Comparison of ENCODE assay signal across 15 cellular contexts in genomic region chr3:31193871-31194270, GRCh38.
A peak's percentile ranks its signal among the peaks of the same experiment; 100 is the strongest.
DNase-seq lines count a peak whose midpoint lies in the region; ATAC-seq and TF ChIP-seq lines count a peak whose summit lies in the region.
"Had no signal": no experiment of that assay in that cellular context is flagged by ENCODE, and none has a peak within 500 bp of the region (broad histone marks: within the 10 kb centered on the region; RNA-seq: fewer than 3 reads in every experiment).

No MANE protein-coding gene starts in this region.

- POLR2A ChIA-PET in activated CD4-positive, alpha-beta memory T cell treated with anti-CD3 and anti-CD28 coated beads for 36 hours (lab: Charles Lee), result no interaction called here
- POLR2A ChIA-PET in activated CD4-positive, alpha-beta memory T cell treated with anti-CD3 and anti-CD28 coated beads, Interleukin-2, amount 10 ng/mL, durations not matched to agents 7 days and 5 days (lab: Charles Lee), result no interaction called here

- H3K4me3 ChIP-seq in choroid plexus epithelial cell (ENCODE audit: low read depth, low read length), result no peak overlapping the region
- H3K4me3 ChIP-seq: BLaER1 had no signal

- no peak overlapping the region for H3K4me3 Mint-ChIP-seq in activated CD4-positive, alpha-beta memory T cell treated with anti-CD3 and anti-CD28 coated beads for 36 hours
- H3K4me3 Mint-ChIP-seq in activated CD4-positive, alpha-beta memory T cell treated with anti-CD3 and anti-CD28 coated beads, Interleukin-2, amount 10 ng/mL, durations not matched to agents 7 days and 5 days, result no peak overlapping the region
- no peak overlapping the region for H3K4me3 Mint-ChIP-seq in activated T-helper 17 cell treated with anti-CD3 and anti-CD28 coated beads, Interleukin-2, amount 50 U/mL, for 72 hours
- H3K4me3 Mint-ChIP-seq in mesothelial cell of epicardium, result no peak overlapping the region
- H3K4me3 Mint-ChIP-seq: CD8-positive, alpha-beta memory T cell had no signal

- H3K27ac Mint-ChIP-seq in activated CD4-positive, alpha-beta memory T cell treated with anti-CD3 and anti-CD28 coated beads for 36 hours, result peak overlapping the region; percentile 38
- no peak overlapping the region for H3K27ac Mint-ChIP-seq in activated CD4-positive, alpha-beta memory T cell treated with anti-CD3 and anti-CD28 coated beads, Interleukin-2, amount 10 ng/mL, durations not matched to agents 7 days and 5 days
- peak overlapping the region; percentile 23 for H3K27ac Mint-ChIP-seq in activated T-helper 17 cell treated with anti-CD3 and anti-CD28 coated beads, Interleukin-2, amount 50 U/mL, for 72 hours
- H3K27ac Mint-ChIP-seq in mesothelial cell of epicardium, result peak overlapping the region; percentile 63

- H3K9me3 Mint-ChIP-seq in activated CD4-positive, alpha-beta memory T cell treated with anti-CD3 and anti-CD28 coated beads for 36 hours, result no peaks in the 10 kb centered on the region
- peaks cover 11% of the 10 kb centered on the region for H3K9me3 Mint-ChIP-seq in activated CD4-positive, alpha-beta memory T cell treated with anti-CD3 and anti-CD28 coated beads, Interleukin-2, amount 10 ng/mL, durations not matched to agents 7 days and 5 days
- peaks cover 4% of the 10 kb centered on the region for H3K9me3 Mint-ChIP-seq in activated T-helper 17 cell treated with anti-CD3 and anti-CD28 coated beads, Interleukin-2, amount 50 U/mL, for 72 hours
- no peaks in the 10 kb centered on the region for H3K9me3 Mint-ChIP-seq in mesothelial cell of epicardium
- H3K9me3 Mint-ChIP-seq: CD8-positive, alpha-beta memory T cell had no signal

- no peak for DNase-seq in activated CD4-positive, alpha-beta memory T cell treated with anti-CD3 and anti-CD28 coated beads for 36 hours
- no peak for DNase-seq in activated CD4-positive, alpha-beta memory T cell treated with anti-CD3 and anti-CD28 coated beads, Interleukin-2, amount 10 ng/mL, durations not matched to agents 7 days and 5 days
- peak; percentile 64 for DNase-seq in choroid plexus epithelial cell (ENCODE audit: low read depth)
- DNase-seq in mesothelial cell of epicardium (ENCODE audit: low spot score in 2 of 2, unreplicated experiment in 2 of 2), result no peak
- no peak for DNase-seq in NCI-H1048 (lab: John Stamatoyannopoulos, UW)
- no peak for DNase-seq in NK-92 treated with Interleukin-12 subunit alpha and Interleukin-12 subunit beta, amount 100 ng/mL, for 24 hours (lab: John Stamatoyannopoulos, UW)
- DNase-seq: 8988T; AML-193; Caco-2; CD8-positive, alpha-beta memory T cell; DMS53 had no signal

- intact Hi-C loops in activated CD4-positive, alpha-beta memory T cell treated with anti-CD3 and anti-CD28 coated beads for 36 hours (cut with micrococcal nuclease), result no loop called here

- ATAC-seq in activated T-helper 17 cell treated with anti-CD3 and anti-CD28 coated beads, Interleukin-2, amount 50 U/mL, for 72 hours (replicated peaks), result peak; percentile 12
- no peak for ATAC-seq in GM18517 (IDR thresholded peaks at IDR 0.05; ENCODE audit: unreplicated experiment)
- ATAC-seq: HCT116 had no signal

- peaks cover 20% of the 10 kb centered on the region for H3K4me1 Mint-ChIP-seq in activated CD4-positive, alpha-beta memory T cell treated with anti-CD3 and anti-CD28 coated beads for 36 hours (ENCODE audit: low read depth)
- peaks cover 6% of the 10 kb centered on the region for H3K4me1 Mint-ChIP-seq in activated CD4-positive, alpha-beta memory T cell treated with anti-CD3 and anti-CD28 coated beads, Interleukin-2, amount 10 ng/mL, durations not matched to agents 7 days and 5 days
- peaks cover 10% of the 10 kb centered on the region for H3K4me1 Mint-ChIP-seq in activated T-helper 17 cell treated with anti-CD3 and anti-CD28 coated beads, Interleukin-2, amount 50 U/mL, for 72 hours
- peaks cover 21% of the 10 kb centered on the region for H3K4me1 Mint-ChIP-seq in mesothelial cell of epicardium

- TF ChIP-seq CTCF in choroid plexus epithelial cell (conservative IDR thresholded peaks at IDR 0.05; ENCODE audit: low read depth, low read length) (no peak), mesothelial cell of epicardium (IDR thresholded peaks at IDR 0.05; ENCODE audit: unreplicated experiment) (no peak)

- no peaks in the 10 kb centered on the region for H3K27me3 Mint-ChIP-seq in activated CD4-positive, alpha-beta memory T cell treated with anti-CD3 and anti-CD28 coated beads for 36 hours
- no peaks in the 10 kb centered on the region for H3K27me3 Mint-ChIP-seq in activated CD4-positive, alpha-beta memory T cell treated with anti-CD3 and anti-CD28 coated beads, Interleukin-2, amount 10 ng/mL, durations not matched to agents 7 days and 5 days
- no peaks in the 10 kb centered on the region for H3K27me3 Mint-ChIP-seq in activated T-helper 17 cell treated with anti-CD3 and anti-CD28 coated beads, Interleukin-2, amount 50 U/mL, for 72 hours
- H3K27me3 Mint-ChIP-seq in mesothelial cell of epicardium (ENCODE audit: low read depth), result no peaks in the 10 kb centered on the region
- H3K27me3 Mint-ChIP-seq: CD8-positive, alpha-beta memory T cell had no signal

- H3K36me3 Mint-ChIP-seq in activated CD4-positive, alpha-beta memory T cell treated with anti-CD3 and anti-CD28 coated beads for 36 hours, result no peaks in the 10 kb centered on the region
- H3K36me3 Mint-ChIP-seq in activated CD4-positive, alpha-beta memory T cell treated with anti-CD3 and anti-CD28 coated beads, Interleukin-2, amount 10 ng/mL, durations not matched to agents 7 days and 5 days (ENCODE audit: low read depth), result peaks cover 7% of the 10 kb centered on the region
- H3K36me3 Mint-ChIP-seq in activated T-helper 17 cell treated with anti-CD3 and anti-CD28 coated beads, Interleukin-2, amount 50 U/mL, for 72 hours (ENCODE audit: low read depth), result no peaks in the 10 kb centered on the region
- no peaks in the 10 kb centered on the region for H3K36me3 Mint-ChIP-seq in mesothelial cell of epicardium

- CTCF ChIA-PET in activated CD4-positive, alpha-beta memory T cell treated with anti-CD3 and anti-CD28 coated beads for 36 hours (lab: Charles Lee), result no interaction called here
- CTCF ChIA-PET in activated CD4-positive, alpha-beta memory T cell treated with anti-CD3 and anti-CD28 coated beads, Interleukin-2, amount 10 ng/mL, durations not matched to agents 7 days and 5 days (lab: Charles Lee), result no interaction called here
